12 cellular contexts compared by ENCODE assay signal in genomic region chr14:53032161-53032803, GRCh38.
DNase-seq lines count a peak whose midpoint lies in the region; ATAC-seq, FAIRE-seq and TF ChIP-seq lines count a peak whose summit lies in the region.
"Had no signal": no experiment of that assay in that cellular context is flagged by ENCODE, and none has a peak within 500 bp of the region (broad histone marks: within the 10 kb centered on the region; RNA-seq: fewer than 3 reads in every experiment).

No MANE protein-coding gene starts in this region.

- dilution Hi-C loops in endothelial cell of umbilical vein (cut with MboI; ENCODE audit: extremely low pct_ligation_motif_present, low sequenced_read_pairs), result no loop called here

- no peak overlapping the region for H3K4me3 Mint-ChIP-seq in activated CD8-positive, alpha-beta T cell treated with anti-CD3 and anti-CD28 coated beads, Interleukin-2, amount 10 ng/mL, durations not matched to agents 7 days and 5 days
- H3K4me3 Mint-ChIP-seq in activated CD8-positive, alpha-beta T cell treated with anti-CD3 and anti-CD28 coated beads for 36 hours, result no peak overlapping the region
- H3K4me3 Mint-ChIP-seq: activated T-cell treated with anti-CD3 and anti-CD28 coated beads, Interleukin-2, amount 50 U/mL, for 24 hours had no signal

- DNase-seq in activated CD8-positive, alpha-beta T cell treated with anti-CD3 and anti-CD28 coated beads, Interleukin-2, amount 10 ng/mL, durations not matched to agents 7 days and 5 days, result no peak
- no peak for DNase-seq in activated CD8-positive, alpha-beta T cell treated with anti-CD3 and anti-CD28 coated beads for 36 hours
- DNase-seq in endothelial cell of umbilical vein (ENCODE audit: low read depth, low spot score), result peak; percentile 7
- DNase-seq in lung microvascular endothelial cell (ENCODE audit: low read depth in 2 of 2), result peak; percentile 20 to 58
- peak; percentile 77 for DNase-seq in urothelium cell line (ENCODE audit: low spot score)
- DNase-seq in activated CD8-positive, alpha-beta memory T cell treated with anti-CD3 and anti-CD28 coated beads for 24 hours, result no peak
- DNase-seq: activated T-cell treated with anti-CD3 and anti-CD28 coated beads, Interleukin-2, amount 50 U/mL, for 24 hours; retina had no signal

- H3K27ac Mint-ChIP-seq in activated CD8-positive, alpha-beta T cell treated with anti-CD3 and anti-CD28 coated beads, Interleukin-2, amount 10 ng/mL, durations not matched to agents 7 days and 5 days, result peak overlapping the region; percentile 31
- no peak overlapping the region for H3K27ac Mint-ChIP-seq in activated CD8-positive, alpha-beta T cell treated with anti-CD3 and anti-CD28 coated beads for 36 hours
- H3K27ac Mint-ChIP-seq: activated T-cell treated with anti-CD3 and anti-CD28 coated beads, Interleukin-2, amount 50 U/mL, for 24 hours had no signal

- no peaks in the 10 kb centered on the region for H3K9me3 ChIP-seq in endothelial cell of umbilical vein (replicated peaks; ENCODE audit: control insufficient read depth, insufficient read depth, low read length)

- H3K36me3 ChIP-seq in endothelial cell of umbilical vein (ENCODE audit: control insufficient read depth in 2 of 2, extremely low read depth in 1 of 2, insufficient read depth in 2 of 2, low read length in 2 of 2), result no peaks in the 10 kb centered on the region

- no peaks in the 10 kb centered on the region for H3K4me1 ChIP-seq in endothelial cell of umbilical vein (ENCODE audit: control insufficient read depth, extremely low read depth, insufficient read depth, low read length)

- no peak for TF ChIP-seq CTCF in activated CD8-positive, alpha-beta T cell treated with anti-CD3 and anti-CD28 coated beads for 36 hours (IDR thresholded peaks at IDR 0.05)
- TF ChIP-seq CTCF in endothelial cell of umbilical vein (IDR thresholded peaks at IDR 0.05; ENCODE audit: extremely low read depth in 1 of 2, insufficient read depth in 1 of 2, low read depth in 1 of 2, low read length in 2 of 2), result no peak

- no peak overlapping the region for H3K4me3 ChIP-seq in endothelial cell of umbilical vein (replicated peaks in 1 of 3; ENCODE audit: insufficient read depth in 1 of 3, low read depth in 1 of 3, low read length in 3 of 3)

- CTCF ChIA-PET in activated CD8-positive, alpha-beta T cell treated with anti-CD3 and anti-CD28 coated beads, Interleukin-2, amount 10 ng/mL, durations not matched to agents 7 days and 5 days (lab: Charles Lee), result no interaction called here
- CTCF ChIA-PET in activated CD8-positive, alpha-beta T cell treated with anti-CD3 and anti-CD28 coated beads for 36 hours (lab: Charles Lee), result interaction anchor here (1.4 kb wide), 1 partner anchor 10 kb away, joined by 3 read pairs; no protein-coding TSS in a partner anchor
- CTCF ChIA-PET in endothelial cell of umbilical vein (lab: Charles Lee), result interaction anchor here (1.6 kb wide), 1 partner anchor 55 kb away, joined by 3 read pairs; no protein-coding TSS in a partner anchor

- ATAC-seq in activated CD8-positive, alpha-beta T cell treated with anti-CD3 and anti-CD28 coated beads, Interleukin-2, amount 10 ng/mL, durations not matched to agents 7 days and 5 days, result no peak
- ATAC-seq in activated CD8-positive, alpha-beta T cell treated with anti-CD3 and anti-CD28 coated beads for 36 hours, result no peak
- ATAC-seq in HG03442 (IDR thresholded peaks at IDR 0.05; ENCODE audit: unreplicated experiment) (no peak), HG02973 (IDR thresholded peaks at IDR 0.05; ENCODE audit: unreplicated experiment) (no peak)

- no peak overlapping the region for H3K4me2 ChIP-seq in endothelial cell of umbilical vein (ENCODE audit: insufficient read depth, low read length)

- no peaks in the 10 kb centered on the region for H3K9me1 ChIP-seq in endothelial cell of umbilical vein (replicated peaks; ENCODE audit: control insufficient read depth, extremely low read depth, insufficient read depth, low read length)

- no peak overlapping the region for H2AFZ ChIP-seq in endothelial cell of umbilical vein (ENCODE audit: low read depth, low read length)

- H4K20me1 ChIP-seq in endothelial cell of umbilical vein (replicated peaks; ENCODE audit: control insufficient read depth, extremely low read depth, insufficient read depth, low read length), result no peaks in the 10 kb centered on the region

- no peaks in the 10 kb centered on the region for H3K79me2 ChIP-seq in endothelial cell of umbilical vein (ENCODE audit: control insufficient read depth, insufficient read depth, low read length)

- peaks cover 59% of the 10 kb centered on the region for H3K4me1 Mint-ChIP-seq in activated CD8-positive, alpha-beta T cell treated with anti-CD3 and anti-CD28 coated beads, Interleukin-2, amount 10 ng/mL, durations not matched to agents 7 days and 5 days (ENCODE audit: low read depth)
- H3K4me1 Mint-ChIP-seq in activated CD8-positive, alpha-beta T cell treated with anti-CD3 and anti-CD28 coated beads for 36 hours (ENCODE audit: low read depth), result peaks cover 16% of the 10 kb centered on the region

- BruUV-seq in endothelial cell of umbilical vein (replicated peaks; lab: Mats Ljungman, UMichigan), result no TSS peak

- POLR2A ChIA-PET in activated CD8-positive, alpha-beta T cell treated with anti-CD3 and anti-CD28 coated beads, Interleukin-2, amount 10 ng/mL, durations not matched to agents 7 days and 5 days (lab: Charles Lee), result no interaction called here
- POLR2A ChIA-PET in activated CD8-positive, alpha-beta T cell treated with anti-CD3 and anti-CD28 coated beads for 36 hours (lab: Charles Lee), result no interaction called here
- POLR2A ChIA-PET in endothelial cell of umbilical vein (lab: Charles Lee), result no interaction called here

- H3K36me3 Mint-ChIP-seq in activated CD8-positive, alpha-beta T cell treated with anti-CD3 and anti-CD28 coated beads, Interleukin-2, amount 10 ng/mL, durations not matched to agents 7 days and 5 days (ENCODE audit: low read depth), result peaks cover 66% of the 10 kb centered on the region
- H3K36me3 Mint-ChIP-seq in activated CD8-positive, alpha-beta T cell treated with anti-CD3 and anti-CD28 coated beads for 36 hours (ENCODE audit: low read depth), result peaks cover 35% of the 10 kb centered on the region

- no peaks in the 10 kb centered on the region for H3K27me3 ChIP-seq in endothelial cell of umbilical vein (ENCODE audit: control insufficient read depth in 2 of 2, insufficient read depth in 2 of 2, low read length in 2 of 2)

- no peaks in the 10 kb centered on the region for H3K27me3 Mint-ChIP-seq in activated CD8-positive, alpha-beta T cell treated with anti-CD3 and anti-CD28 coated beads, Interleukin-2, amount 10 ng/mL, durations not matched to agents 7 days and 5 days (ENCODE audit: low read depth)
- H3K27me3 Mint-ChIP-seq in activated CD8-positive, alpha-beta T cell treated with anti-CD3 and anti-CD28 coated beads for 36 hours, result no peaks in the 10 kb centered on the region
- H3K27me3 Mint-ChIP-seq: activated T-cell treated with anti-CD3 and anti-CD28 coated beads, Interleukin-2, amount 50 U/mL, for 24 hours had no signal

- H3K9ac ChIP-seq in endothelial cell of umbilical vein (replicated peaks; ENCODE audit: extremely low read depth, insufficient read depth, low read length), result no peak overlapping the region

- peaks cover 11% of the 10 kb centered on the region for H3K9me3 Mint-ChIP-seq in activated CD8-positive, alpha-beta T cell treated with anti-CD3 and anti-CD28 coated beads, Interleukin-2, amount 10 ng/mL, durations not matched to agents 7 days and 5 days (ENCODE audit: insufficient read depth)
- peaks cover 10% of the 10 kb centered on the region for H3K9me3 Mint-ChIP-seq in activated CD8-positive, alpha-beta T cell treated with anti-CD3 and anti-CD28 coated beads for 36 hours

- FAIRE-seq in endothelial cell of umbilical vein (lab: Jason Lieb, UNC) (peak; percentile 35), urothelium cell line (lab: Jason Lieb, UNC) (peak; percentile 93)
- FAIRE-seq: GM12891 had no signal

- no peak overlapping the region for H3K27ac ChIP-seq in endothelial cell of umbilical vein (ENCODE audit: insufficient read depth, low read depth, low read length)
- H3K27ac ChIP-seq: 22Rv1 had no signal

- intact Hi-C loops in activated CD8-positive, alpha-beta T cell treated with anti-CD3 and anti-CD28 coated beads for 36 hours (cut with micrococcal nuclease), result no loop called here
- intact Hi-C loops in endothelial cell of umbilical vein (cut with micrococcal nuclease), result no loop called here

- TF ChIP-seq POLR2A in endothelial cell of umbilical vein (IDR thresholded peaks at IDR 0.05; ENCODE audit: low read depth, low read length), result no peak

TF ChIP-seq in endothelial cell of umbilical vein, 7 proteins besides CTCF, POLR2A, EP300 and RAD21:
- no peak for TF ChIP-seq GATA2 (IDR thresholded peaks at IDR 0.05; ENCODE audit: insufficient read depth, insufficient read length, low read depth, low read length)
- no peak for TF ChIP-seq EZH2 (IDR thresholded peaks at IDR 0.05; ENCODE audit: borderline replicate concordance, low read depth, low read length, severe bottlenecking)
- TF ChIP-seq JUN (IDR thresholded peaks at IDR 0.05; ENCODE audit: borderline replicate concordance, insufficient read depth, insufficient read length, low read depth), result no peak
- no peak for TF ChIP-seq MAX (IDR thresholded peaks at IDR 0.05; ENCODE audit: insufficient read depth, insufficient read length)
- no peak for TF ChIP-seq MYC (IDR thresholded peaks at IDR 0.05; ENCODE audit: low read depth, low read length)
- no peak for TF ChIP-seq POLR2AphosphoS5 (IDR thresholded peaks at IDR 0.05; ENCODE audit: insufficient read depth, low read depth, low read length)
- no peak for TF ChIP-seq FOS (IDR thresholded peaks at IDR 0.05; ENCODE audit: borderline replicate concordance, insufficient read depth, low read length)
TF ChIP-seq in endothelial cell of umbilical vein: peak in this region for 0.

Comparison
In these comparisons a context has a peak if more than half of its experiments do, and no peak if none do; other contexts are left out.
1. DNase-seq: peak in endothelial cell of umbilical vein (single experiment), lung microvascular endothelial cell (2 of 2) and urothelium cell line (single experiment); none in activated CD8-positive, alpha-beta T cell treated with anti-CD3 and anti-CD28 coated beads, Interleukin-2, amount 10 ng/mL, durations not matched to agents 7 days and 5 days (single experiment), activated CD8-positive, alpha-beta T cell treated with anti-CD3 and anti-CD28 coated beads for 36 hours (single experiment) and activated CD8-positive, alpha-beta memory T cell treated with anti-CD3 and anti-CD28 coated beads for 24 hours (single experiment).